Comparison of ENCODE assay signal across 8 cellular contexts in genomic region chr4:141636771-141637460, GRCh38. TPM values are rescaled to one million over a fixed set of nuclear protein-coding genes. Genes with fewer than 3 reads are reported as not detected.
DNase-seq lines count a peak whose midpoint lies in the region; ATAC-seq, FAIRE-seq and TF ChIP-seq lines count a peak whose summit lies in the region.

No MANE protein-coding gene starts in this region.

- no peaks in the 10 kb centered on the region for H3K9me3 ChIP-seq in Loucy (ENCODE audit: insufficient read depth, low read depth, low read length)

- peak; percentile 88 to 90 for ATAC-seq in left cardiac atrium

- H3K4me3 ChIP-seq in Loucy (ENCODE audit: low read length, poor library complexity, severe bottlenecking) = peak overlapping the region; percentile 94

- H3K9me2 ChIP-seq in Loucy (replicated peaks; ENCODE audit: low read depth, low read length) = no peaks in the 10 kb centered on the region

- TF ChIP-seq POLR2A in GM12892 (IDR thresholded peaks at IDR 0.05; ENCODE audit: low read depth, low read length) = peak; percentile 34; the same call in 1 of the 2 replicates

- CTCF ChIA-PET in activated naive CD4-positive, alpha-beta T cell treated with anti-CD3 and anti-CD28 coated beads, Interleukin-2, amount 10 ng/mL, durations not matched to agents 7 days and 5 days (lab: Charles Lee) = no interaction called here

- peaks cover 42% of the 10 kb centered on the region for H3K4me1 Mint-ChIP-seq in HFFc6 (ENCODE audit: low read depth)
- peaks cover 17% of the 10 kb centered on the region for H3K4me1 Mint-ChIP-seq in activated naive CD4-positive, alpha-beta T cell treated with anti-CD3 and anti-CD28 coated beads, Interleukin-2, amount 10 ng/mL, durations not matched to agents 7 days and 5 days
- peaks cover 3% of the 10 kb centered on the region for H3K4me1 Mint-ChIP-seq in progenitor cell of endocrine pancreas (ENCODE audit: low read depth)

- peaks cover 38% of the 10 kb centered on the region for H3K4me1 ChIP-seq in Loucy (ENCODE audit: insufficient read depth, low read length, poor library complexity, severe bottlenecking)

- peak overlapping the region; percentile 97 for H2AFZ ChIP-seq in Loucy (ENCODE audit: low read length)

- H3K27me3 ChIP-seq in Loucy (ENCODE audit: insufficient read depth, low read length, poor library complexity, severe bottlenecking) = no peaks in the 10 kb centered on the region

- H3K4me2 ChIP-seq in Loucy (ENCODE audit: low read depth, low read length, poor library complexity, severe bottlenecking) = peak overlapping the region; percentile 85

- peak; percentile 24 for DNase-seq in 8988T
- DNase-seq in GM12892 (ENCODE audit: insufficient read length) = peak; percentile 33
- peak; percentile 47 for DNase-seq in HFFc6
- DNase-seq in activated naive CD4-positive, alpha-beta T cell treated with anti-CD3 and anti-CD28 coated beads, Interleukin-2, amount 10 ng/mL, durations not matched to agents 7 days and 5 days = peak; percentile 47
- peak; percentile 52 for DNase-seq in left cardiac atrium
- DNase-seq in progenitor cell of endocrine pancreas (ENCODE audit: low spot score, unreplicated experiment) = peak; percentile 19
- DNase-seq in OCI-M2 (lab: John Stamatoyannopoulos, UW; ENCODE audit: unreplicated experiment) = no peak

- H3K36me3 Mint-ChIP-seq in HFFc6 (ENCODE audit: low read depth) (no peaks in the 10 kb centered on the region), progenitor cell of endocrine pancreas (ENCODE audit: insufficient read depth) (no peaks in the 10 kb centered on the region)
- no peaks in the 10 kb centered on the region for H3K36me3 Mint-ChIP-seq in activated naive CD4-positive, alpha-beta T cell treated with anti-CD3 and anti-CD28 coated beads, Interleukin-2, amount 10 ng/mL, durations not matched to agents 7 days and 5 days

- no peaks in the 10 kb centered on the region for H3F3A ChIP-seq in Loucy (ENCODE audit: low read depth)

- H3K9me3 Mint-ChIP-seq in HFFc6 (no peaks in the 10 kb centered on the region), progenitor cell of endocrine pancreas (ENCODE audit: low read depth) (no peaks in the 10 kb centered on the region)
- H3K9me3 Mint-ChIP-seq in activated naive CD4-positive, alpha-beta T cell treated with anti-CD3 and anti-CD28 coated beads, Interleukin-2, amount 10 ng/mL, durations not matched to agents 7 days and 5 days = no peaks in the 10 kb centered on the region

- FAIRE-seq in GM12892 (lab: Jason Lieb, UNC) = peak; percentile 90

- H3K36me3 ChIP-seq in Loucy (ENCODE audit: insufficient read depth, low read length) = no peaks in the 10 kb centered on the region

- H3K27me3 Mint-ChIP-seq in HFFc6 (ENCODE audit: insufficient read depth) (no peaks in the 10 kb centered on the region; the same call in 1 of the 2 replicates), progenitor cell of endocrine pancreas (peaks cover 53% of the 10 kb centered on the region)
- H3K27me3 Mint-ChIP-seq in activated naive CD4-positive, alpha-beta T cell treated with anti-CD3 and anti-CD28 coated beads, Interleukin-2, amount 10 ng/mL, durations not matched to agents 7 days and 5 days = peaks cover 27% of the 10 kb centered on the region

- peak overlapping the region; percentile 89 for H3K9ac ChIP-seq in Loucy (ENCODE audit: low read depth, low read length, poor library complexity, severe bottlenecking)

- no peak for TF ChIP-seq CTCF in HFFc6 (IDR thresholded peaks at IDR 0.05)
- no peak for TF ChIP-seq CTCF in Loucy (conservative IDR thresholded peaks at IDR 0.05; ENCODE audit: low read length)
- no peak for TF ChIP-seq CTCF in progenitor cell of endocrine pancreas (IDR thresholded peaks at IDR 0.05; ENCODE audit: unreplicated experiment)

- H3K4me3 Mint-ChIP-seq in HFFc6 (peak overlapping the region; percentile 95), progenitor cell of endocrine pancreas (ENCODE audit: low read depth) (peak overlapping the region; percentile 84)
- H3K4me3 Mint-ChIP-seq in activated naive CD4-positive, alpha-beta T cell treated with anti-CD3 and anti-CD28 coated beads, Interleukin-2, amount 10 ng/mL, durations not matched to agents 7 days and 5 days = peak overlapping the region; percentile 90

- peak overlapping the region; percentile 94 for H3K27ac Mint-ChIP-seq in HFFc6
- peak overlapping the region; percentile 66 for H3K27ac Mint-ChIP-seq in activated naive CD4-positive, alpha-beta T cell treated with anti-CD3 and anti-CD28 coated beads, Interleukin-2, amount 10 ng/mL, durations not matched to agents 7 days and 5 days
- no peak overlapping the region for H3K27ac Mint-ChIP-seq in progenitor cell of endocrine pancreas

- intact Hi-C loops in left cardiac atrium (cut with DNase I) = loop anchor here in 1 of 2 donors (5.0 kb wide), 1 partner anchor 290 kb away; no protein-coding TSS in a partner anchor

- no peaks in the 10 kb centered on the region for H4K20me1 ChIP-seq in Loucy (ENCODE audit: insufficient read depth, low read length, poor library complexity, severe bottlenecking)

- no peaks in the 10 kb centered on the region for H3K79me2 ChIP-seq in Loucy (ENCODE audit: insufficient read depth, low read length)

RNA-seq across cellular contexts. Expression of gene IL15, which starts 0.5 kb away (rescaled TPM):
- polyA plus RNA-seq in GM12892 (2012; ENCODE audit: missing spikeins) = 19.7 TPM
- 1 to 10 TPM; 1.9 to 3.9 (median 3.4) TPM for total RNA-seq in HFFc6 (2021; fragmentation: NEBNext Ultra II Directional; extraction: Animal tissue kit (Norgen Biotek cat#: 25700))
- 1 to 10 TPM; 3.5 to 3.8 TPM for total RNA-seq in left cardiac atrium
- 0.98 and 1.3 TPM in 2 replicates for total RNA-seq in progenitor cell of endocrine pancreas
